Comparison of ENCODE assay signal across 3 cellular contexts in genomic region chr6:138082232-138082631, GRCh38.
"Had no signal": no experiment of that assay in that cellular context is flagged by ENCODE, and none has a peak within 500 bp of the region (broad histone marks: within the 10 kb centered on the region; RNA-seq: fewer than 3 reads in every experiment).

No MANE protein-coding gene starts in this region.

- DNase-seq: GDM1, GF-D8 had no signal

- ATAC-seq: GM12878 had no signal

- H3K4me3 ChIP-seq: GM12878 had no signal
